20 cellular contexts compared by ENCODE assay signal in genomic region chr3:112786002-112786590, GRCh38.
DNase-seq lines count a peak whose midpoint lies in the region; TF ChIP-seq lines count a peak whose summit lies in the region.
"Had no signal": no experiment of that assay in that cellular context is flagged by ENCODE, and none has a peak within 500 bp of the region (broad histone marks: within the 10 kb centered on the region; RNA-seq: fewer than 3 reads in every experiment).

No MANE protein-coding gene starts in this region.

- H3K27me3 ChIP-seq in H7 (ENCODE audit: control insufficient read depth, insufficient read depth, low read length), result no peaks in the 10 kb centered on the region
- H3K27me3 ChIP-seq: stomach, upper lobe of right lung had no signal

- TF ChIP-seq CTCF in choroid plexus epithelial cell (conservative IDR thresholded peaks at IDR 0.05; ENCODE audit: low read depth, low read length), result no peak

- H3K4me1 ChIP-seq in mesodermal cell (ENCODE audit: control insufficient read depth, insufficient read depth, low read length, poor library complexity, severe bottlenecking), result peaks cover 33% of the 10 kb centered on the region

- DNase-seq in CMK (ENCODE audit: low read depth) (peak; percentile 47), OCI-M2 (lab: John Stamatoyannopoulos, UW; ENCODE audit: unreplicated experiment) (peak; percentile 47), choroid plexus epithelial cell (ENCODE audit: low read depth) (peak; percentile 66), Ammon's horn (ENCODE audit: low spot score) (no peak), H7 (no peak), occipital lobe (lab: John Stamatoyannopoulos, UW) (no peak)
- no peak for DNase-seq in stimulated activated CD4-positive, alpha-beta T cell treated with anti-CD3 and anti-CD28 coated beads, Interleukin-2, amount 100 ng/mL, for 24 hours
- DNase-seq: activated CD8-positive, alpha-beta memory T cell treated with anti-CD3 and anti-CD28 coated beads for 24 hours; cerebellar nuclear complex; DMS79 treated with DMSO at 0.1 percent for 48 hours; foreskin melanocyte; left cardiac atrium; mucosa of descending colon; NCI-H2029 treated with DMSO at 0.1 percent for 48 hours; NCI-H524 treated with DMSO at 0.1 percent for 48 hours; SHP77 treated with DMSO at 0.1 percent for 48 hours; stimulated activated CD4-positive, alpha-beta T cell treated with anti-CD3 and anti-CD28 coated beads, Interleukin-2, amount 100 ng/mL, for 48 hours; stomach; upper lobe of right lung had no signal

- H3K36me3 ChIP-seq in mesodermal cell (ENCODE audit: control insufficient read depth, insufficient read depth, low read length), result no peaks in the 10 kb centered on the region
- no peaks in the 10 kb centered on the region for H3K36me3 ChIP-seq in H7 (replicated peaks; ENCODE audit: control insufficient read depth, insufficient read depth, low read length)
- H3K36me3 ChIP-seq: stomach, upper lobe of right lung had no signal

- H3K4me3 ChIP-seq in choroid plexus epithelial cell (ENCODE audit: low read depth, low read length) (no peak overlapping the region), mesodermal cell (ENCODE audit: extremely low read depth, insufficient read depth, low read length, poor library complexity, severe bottlenecking) (no peak overlapping the region), H7 (ENCODE audit: insufficient read depth, low read depth, low read length) (no peak overlapping the region)
- H3K4me3 ChIP-seq: mucosa of descending colon, stomach, upper lobe of right lung had no signal

- 33% methylated on average over 2 of the region's 2 CpGs; no CpG with 5 or more reads in 1 of the 2 experiments for WGBS in mesodermal cell (ENCODE audit: insufficient coverage in 2 of 2), 2 experiments

- peaks cover 20% of the 10 kb centered on the region for H3K9me3 ChIP-seq in mesodermal cell (ENCODE audit: control insufficient read depth, low read length)
- H3K9me3 ChIP-seq: upper lobe of right lung had no signal

- peak overlapping the region; percentile 44 for H3K27ac ChIP-seq in mesodermal cell (ENCODE audit: low read depth, low read length, severe bottlenecking)
- H3K27ac ChIP-seq: stomach, upper lobe of right lung had no signal

Comparison
In these comparisons a context has a peak if more than half of its experiments do, and no peak if none do; other contexts are left out.
1. DNase-seq: peak in CMK (single experiment), OCI-M2 (single experiment) and choroid plexus epithelial cell (single experiment); none in stimulated activated CD4-positive, alpha-beta T cell treated with anti-CD3 and anti-CD28 coated beads, Interleukin-2, amount 100 ng/mL, for 24 hours (0 of 2), Ammon's horn (single experiment), H7 (single experiment) and occipital lobe (single experiment).